Comparison of ENCODE assay signal across 1 cellular context in the genomic region with DNA sequence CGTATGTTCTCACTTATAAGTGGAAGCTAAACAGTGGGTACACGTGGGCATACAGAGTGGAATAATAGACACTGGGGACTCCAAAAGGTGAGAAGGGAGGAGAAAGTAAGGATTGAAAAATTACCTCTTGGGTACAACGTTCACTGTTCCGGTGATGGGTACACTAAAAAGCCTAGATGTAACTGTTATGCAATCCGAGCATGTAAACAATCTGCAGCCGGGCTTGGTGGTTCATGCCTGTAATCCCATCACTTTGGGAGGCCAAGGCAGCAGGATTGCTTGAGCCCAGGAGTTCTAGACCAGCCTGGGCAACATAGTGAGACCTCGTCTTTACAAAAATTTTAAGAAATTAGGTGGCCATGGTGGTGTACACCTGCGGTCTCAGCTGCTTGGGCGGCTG.
TF ChIP-seq lines count a peak whose summit lies in the region.

No MANE protein-coding gene starts in this region.

TF ChIP-seq in HepG2, 621 proteins besides CTCF, POLR2A, EP300 and RAD21 (continued from another document):
- no peak for TF ChIP-seq ZBTB7A (CRISPR knock-in tag; IDR thresholded peaks at IDR 0.05)
- TF ChIP-seq ZMYM4 (CRISPR knock-in tag; IDR thresholded peaks at IDR 0.05), result peak; percentile 88
- TF ChIP-seq NCOA1 (CRISPR knock-in tag; IDR thresholded peaks at IDR 0.05), result no peak
- TF ChIP-seq ZNF781 (CRISPR knock-in tag; IDR thresholded peaks at IDR 0.05; ENCODE audit: borderline replicate concordance, not compliant biosample characterization), result no peak
- no peak for TF ChIP-seq ZNF605 (CRISPR knock-in tag; IDR thresholded peaks at IDR 0.05)
- no peak for TF ChIP-seq KLF12 (CRISPR knock-in tag; IDR thresholded peaks at IDR 0.05; ENCODE audit: borderline replicate concordance)
- no peak for TF ChIP-seq ZNF33B (CRISPR knock-in tag; IDR thresholded peaks at IDR 0.05)
- TF ChIP-seq STAG1 (CRISPR knock-in tag; IDR thresholded peaks at IDR 0.05), result peak; percentile 6; the same call in 1 of the 2 replicates
- 0 out of 2 replicates have a peak, but pooled peaks have one; percentile 53 for TF ChIP-seq IRF2 (CRISPR knock-in tag; IDR thresholded peaks at IDR 0.05)
- TF ChIP-seq ZMYM3 (CRISPR knock-in tag; IDR thresholded peaks at IDR 0.05), result peak; percentile 80
- peak; percentile 82 for TF ChIP-seq SALL1 (CRISPR knock-in tag; IDR thresholded peaks at IDR 0.05)
- TF ChIP-seq POGZ (CRISPR knock-in tag; IDR thresholded peaks at IDR 0.05), result peak; percentile 90
- TF ChIP-seq ISL2 (CRISPR knock-in tag; IDR thresholded peaks at IDR 0.05), result peak; percentile 48; the same call in 1 of the 2 replicates
- peak; percentile 89; the same call in 1 of the 2 replicates for TF ChIP-seq KDM1A (CRISPR knock-in tag; IDR thresholded peaks at IDR 0.05)
- TF ChIP-seq SIN3A (IDR thresholded peaks at IDR 0.05; ENCODE audit: borderline replicate concordance, low read depth, low read length), result no peak
- TF ChIP-seq, protein P1, sequence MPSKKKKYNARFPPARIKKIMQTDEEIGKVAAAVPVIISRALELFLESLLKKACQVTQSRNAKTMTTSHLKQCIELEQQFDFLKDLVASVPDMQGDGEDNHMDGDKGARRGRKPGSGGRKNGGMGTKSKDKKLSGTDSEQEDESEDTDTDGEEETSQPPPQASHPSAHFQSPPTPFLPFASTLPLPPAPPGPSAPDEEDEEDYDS (CRISPR knock-in tag; IDR thresholded peaks at IDR 0.05), result no peak
- TF ChIP-seq PAWR (CRISPR knock-in tag; IDR thresholded peaks at IDR 0.05; ENCODE audit: borderline replicate concordance), result no peak
- no peak for TF ChIP-seq PHF5A (CRISPR knock-in tag; IDR thresholded peaks at IDR 0.05; ENCODE audit: low read depth, unreplicated experiment)
- TF ChIP-seq, protein P2, sequence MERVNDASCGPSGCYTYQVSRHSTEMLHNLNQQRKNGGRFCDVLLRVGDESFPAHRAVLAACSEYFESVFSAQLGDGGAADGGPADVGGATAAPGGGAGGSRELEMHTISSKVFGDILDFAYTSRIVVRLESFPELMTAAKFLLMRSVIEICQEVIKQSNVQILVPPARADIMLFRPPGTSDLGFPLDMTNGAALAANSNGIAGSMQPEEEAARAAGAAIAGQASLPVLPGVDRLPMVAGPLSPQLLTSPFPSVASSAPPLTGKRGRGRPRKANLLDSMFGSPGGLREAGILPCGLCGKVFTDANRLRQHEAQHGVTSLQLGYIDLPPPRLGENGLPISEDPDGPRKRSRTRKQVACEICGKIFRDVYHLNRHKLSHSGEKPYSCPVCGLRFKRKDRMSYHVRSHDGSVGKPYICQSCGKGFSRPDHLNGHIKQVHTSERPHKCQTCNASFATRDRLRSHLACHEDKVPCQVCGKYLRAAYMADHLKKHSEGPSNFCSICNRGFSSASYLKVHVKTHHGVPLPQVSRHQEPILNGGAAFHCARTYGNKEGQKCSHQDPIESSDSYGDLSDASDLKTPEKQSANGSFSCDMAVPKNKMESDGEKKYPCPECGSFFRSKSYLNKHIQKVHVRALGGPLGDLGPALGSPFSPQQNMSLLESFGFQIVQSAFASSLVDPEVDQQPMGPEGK (CRISPR knock-in tag; IDR thresholded peaks at IDR 0.05), result no peak
- TF ChIP-seq, protein P3, sequence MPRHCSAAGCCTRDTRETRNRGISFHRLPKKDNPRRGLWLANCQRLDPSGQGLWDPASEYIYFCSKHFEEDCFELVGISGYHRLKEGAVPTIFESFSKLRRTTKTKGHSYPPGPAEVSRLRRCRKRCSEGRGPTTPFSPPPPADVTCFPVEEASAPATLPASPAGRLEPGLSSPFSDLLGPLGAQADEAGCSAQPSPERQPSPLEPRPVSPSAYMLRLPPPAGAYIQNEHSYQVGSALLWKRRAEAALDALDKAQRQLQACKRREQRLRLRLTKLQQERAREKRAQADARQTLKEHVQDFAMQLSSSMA (CRISPR knock-in tag; IDR thresholded peaks at IDR 0.05), result no peak
- TF ChIP-seq, protein P4, sequence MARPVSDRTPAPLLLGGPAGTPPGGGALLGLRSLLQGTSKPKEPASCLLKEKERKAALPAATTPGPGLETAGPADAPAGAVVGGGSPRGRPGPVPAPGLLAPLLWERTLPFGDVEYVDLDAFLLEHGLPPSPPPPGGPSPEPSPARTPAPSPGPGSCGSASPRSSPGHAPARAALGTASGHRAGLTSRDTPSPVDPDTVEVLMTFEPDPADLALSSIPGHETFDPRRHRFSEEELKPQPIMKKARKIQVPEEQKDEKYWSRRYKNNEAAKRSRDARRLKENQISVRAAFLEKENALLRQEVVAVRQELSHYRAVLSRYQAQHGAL (CRISPR knock-in tag; IDR thresholded peaks at IDR 0.05; ENCODE audit: not compliant biosample characterization), result no peak
